ENCODE assay signal across 34 cellular contexts in the genomic region with DNA sequence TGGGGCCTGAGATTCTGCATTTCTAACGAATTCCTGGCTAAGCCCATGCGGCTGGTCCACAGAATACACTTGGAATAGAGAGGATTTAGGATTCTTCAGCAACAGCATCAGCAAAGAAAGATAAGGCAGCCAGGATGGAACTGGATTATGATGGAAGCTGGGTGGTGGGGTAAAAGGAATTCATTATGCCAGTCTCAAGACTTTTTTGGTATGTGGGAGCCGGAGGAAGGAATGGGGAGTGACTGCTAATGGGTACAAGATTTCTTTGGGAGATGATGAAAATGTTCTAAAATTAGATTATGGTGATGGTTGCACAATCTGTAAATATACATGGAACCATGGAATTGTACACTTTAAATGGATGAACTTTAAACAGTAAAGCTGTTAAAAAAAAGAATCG.
A peak's percentile ranks its signal among the peaks of the same experiment; 100 is the strongest.
DNase-seq lines count a peak whose midpoint lies in the region; ATAC-seq and TF ChIP-seq lines count a peak whose summit lies in the region.
"Had no signal": no experiment of that assay in that cellular context is flagged by ENCODE, and none has a peak within 500 bp of the region (broad histone marks: within the 10 kb centered on the region; RNA-seq: fewer than 3 reads in every experiment).

No MANE protein-coding gene starts in this region.

- no peaks in the 10 kb centered on the region for H3K9me3 ChIP-seq in adipocyte (ENCODE audit: control insufficient read depth, low read length)
- no peaks in the 10 kb centered on the region for H3K9me3 ChIP-seq in esophagus squamous epithelium
- H3K9me3 ChIP-seq: A549, BLaER1, colonic mucosa, neutrophil, prostate gland, transverse colon had no signal

- intact Hi-C loops in esophagus squamous epithelium (cut with DNase I), result no loop called here

- H3K36me3 Mint-ChIP-seq in activated T-helper 17 cell treated with anti-CD3 and anti-CD28 coated beads, Interleukin-2, amount 50 U/mL, for 72 hours (ENCODE audit: low read depth), result no peaks in the 10 kb centered on the region
- H3K36me3 Mint-ChIP-seq: activated naive CD4-positive, alpha-beta T cell treated with anti-CD3 and anti-CD28 coated beads, Interleukin-2, amount 10 ng/mL, durations not matched to agents 7 days and 5 days; mesothelial cell of epicardium; stimulated activated memory B cell treated with anti-CD40 and anti-IgM and Interleukin-4, amounts not matched to agents 10 μg/mL and 1 μg/mL and 100 μg/mL, for 72 hours had no signal

- no peak overlapping the region for H3K27ac Mint-ChIP-seq in activated T-helper 17 cell treated with anti-CD3 and anti-CD28 coated beads, Interleukin-2, amount 50 U/mL, for 72 hours
- H3K27ac Mint-ChIP-seq: activated CD4-positive, alpha-beta memory T cell treated with anti-CD3 and anti-CD28 coated beads, Interleukin-2, amount 10 ng/mL, durations not matched to agents 7 days and 5 days; activated naive CD4-positive, alpha-beta T cell treated with anti-CD3 and anti-CD28 coated beads, Interleukin-2, amount 10 ng/mL, durations not matched to agents 7 days and 5 days; mesothelial cell of epicardium; stimulated activated memory B cell treated with anti-CD40 and anti-IgM and Interleukin-4, amounts not matched to agents 10 μg/mL and 1 μg/mL and 100 μg/mL, for 72 hours; T-helper 2 cell treated with Interferon-gamma antibody and Interleukin-4, amounts not matched to agents 5 μg/mL and 100 μg/mL, for 36 hours had no signal

- H3K4me3 Mint-ChIP-seq in activated T-helper 17 cell treated with anti-CD3 and anti-CD28 coated beads, Interleukin-2, amount 50 U/mL, for 72 hours, result no peak overlapping the region
- H3K4me3 Mint-ChIP-seq: activated CD4-positive, alpha-beta memory T cell treated with anti-CD3 and anti-CD28 coated beads, Interleukin-2, amount 10 ng/mL, durations not matched to agents 7 days and 5 days; activated naive CD4-positive, alpha-beta T cell treated with anti-CD3 and anti-CD28 coated beads, Interleukin-2, amount 10 ng/mL, durations not matched to agents 7 days and 5 days; mesothelial cell of epicardium; naive thymus-derived CD4-positive, alpha-beta T cell; stimulated activated memory B cell treated with anti-CD40 and anti-IgM and Interleukin-4, amounts not matched to agents 10 μg/mL and 1 μg/mL and 100 μg/mL, for 72 hours; T-helper 2 cell treated with Interferon-gamma antibody and Interleukin-4, amounts not matched to agents 5 μg/mL and 100 μg/mL, for 36 hours had no signal

- POLR2A ChIA-PET in AG04449 (lab: Yijun Ruan, JAX), result no interaction called here

- H3K4me1 ChIP-seq in adipocyte (ENCODE audit: control insufficient read depth, insufficient read depth, low read length) (peaks cover 14% of the 10 kb centered on the region), esophagus squamous epithelium (peaks cover 0 to 3% (median 0%) of the 10 kb centered on the region in 3 donors)
- H3K4me1 ChIP-seq: colonic mucosa, prostate gland, transverse colon had no signal

- H3K27me3 ChIP-seq in adipocyte (replicated peaks; ENCODE audit: control insufficient read depth, insufficient read depth, low read length) (peaks cover 4% of the 10 kb centered on the region), esophagus squamous epithelium (no peaks in the 10 kb centered on the region)
- H3K27me3 ChIP-seq: BLaER1, colonic mucosa, heart left ventricle, neutrophil, transverse colon had no signal

- no peaks in the 10 kb centered on the region for H3K36me3 ChIP-seq in adipocyte (ENCODE audit: control insufficient read depth, insufficient read depth, low read length, severe bottlenecking)
- H3K36me3 ChIP-seq in esophagus squamous epithelium, result no peaks in the 10 kb centered on the region
- H3K36me3 ChIP-seq: BLaER1, colonic mucosa, heart left ventricle, neutrophil, prostate gland, transverse colon had no signal

- ATAC-seq in activated T-helper 17 cell treated with anti-CD3 and anti-CD28 coated beads, Interleukin-2, amount 50 U/mL, for 72 hours (replicated peaks), result no peak
- ATAC-seq: A549; heart left ventricle; naive thymus-derived CD4-positive, alpha-beta T cell; stimulated activated memory B cell treated with anti-CD40 and anti-IgM and Interleukin-4, amounts not matched to agents 10 μg/mL and 1 μg/mL and 100 μg/mL, for 72 hours had no signal

- H3K4me1 Mint-ChIP-seq in activated T-helper 17 cell treated with anti-CD3 and anti-CD28 coated beads, Interleukin-2, amount 50 U/mL, for 72 hours, result peaks cover 8% of the 10 kb centered on the region

- H3K9ac ChIP-seq in adipocyte (ENCODE audit: low read length), result no peak overlapping the region
- H3K9ac ChIP-seq: BLaER1 had no signal

- CTCF ChIA-PET in AG04449 (lab: Yijun Ruan, JAX), result no interaction called here

- H3K4me3 ChIP-seq in AG04449 (ENCODE audit: low read depth, low read length) (no peak overlapping the region), adipocyte (ENCODE audit: low read length) (no peak overlapping the region), fibroblast of the aortic adventitia (ENCODE audit: low read depth, low read length) (no peak overlapping the region), esophagus squamous epithelium (no peak overlapping the region)
- H3K4me3 ChIP-seq: A549, BLaER1, colonic mucosa, heart left ventricle, prostate gland, transverse colon had no signal

- TF ChIP-seq CTCF in AG04449 (IDR thresholded peaks at IDR 0.05; ENCODE audit: insufficient read depth, low read length, missing control alignments), result no peak
- TF ChIP-seq CTCF in fibroblast of the aortic adventitia (IDR thresholded peaks at IDR 0.05; ENCODE audit: insufficient read depth, low read length), result no peak
- no peak for TF ChIP-seq CTCF in esophagus squamous epithelium (IDR thresholded peaks at IDR 0.05)

- H3K9me3 Mint-ChIP-seq in activated T-helper 17 cell treated with anti-CD3 and anti-CD28 coated beads, Interleukin-2, amount 50 U/mL, for 72 hours, result no peaks in the 10 kb centered on the region
- H3K9me3 Mint-ChIP-seq: activated CD4-positive, alpha-beta memory T cell treated with anti-CD3 and anti-CD28 coated beads, Interleukin-2, amount 10 ng/mL, durations not matched to agents 7 days and 5 days; activated naive CD4-positive, alpha-beta T cell treated with anti-CD3 and anti-CD28 coated beads, Interleukin-2, amount 10 ng/mL, durations not matched to agents 7 days and 5 days; mesothelial cell of epicardium; naive thymus-derived CD4-positive, alpha-beta T cell; stimulated activated memory B cell treated with anti-CD40 and anti-IgM and Interleukin-4, amounts not matched to agents 10 μg/mL and 1 μg/mL and 100 μg/mL, for 72 hours; T-helper 2 cell treated with Interferon-gamma antibody and Interleukin-4, amounts not matched to agents 5 μg/mL and 100 μg/mL, for 36 hours had no signal

- DNase-seq in AG04449 (ENCODE audit: low read depth, low spot score) (peak; percentile 55), EL (peak; percentile 16), adipocyte (ENCODE audit: low read depth) (peak; percentile 81), fibroblast of the aortic adventitia (ENCODE audit: low read depth) (peak; percentile 64), esophagus squamous epithelium (lab: John Stamatoyannopoulos, UW) (no peak), HuH-7.5 (ENCODE audit: low spot score) (no peak), retina (no peak)
- DNase-seq: activated CD4-positive, alpha-beta memory T cell treated with anti-CD3 and anti-CD28 coated beads, Interleukin-2, amount 10 ng/mL, durations not matched to agents 7 days and 5 days; activated CD4-positive, CD25-positive, alpha-beta regulatory T cell treated with anti-CD3 and anti-CD28 coated beads, Interleukin-2, amount 50 U/mL, for 72 hours; activated CD8-positive, alpha-beta memory T cell treated with anti-CD3 and anti-CD28 coated beads, Interleukin-2, amount 50 U/mL, for 4 hours; activated naive CD4-positive, alpha-beta T cell treated with anti-CD3 and anti-CD28 coated beads, Interleukin-2, amount 10 ng/mL, durations not matched to agents 7 days and 5 days; amniotic stem cell; colonic mucosa; effector CD8-positive, alpha-beta T cell; foreskin melanocyte; heart left ventricle; Karpas-422; kidney; MV-4-11; naive thymus-derived CD4-positive, alpha-beta T cell; NCI-H1436; NCI-H2081; NCI-H526; transverse colon had no signal

- TF ChIP-seq POLR2A in esophagus squamous epithelium (IDR thresholded peaks at IDR 0.05), result no peak

- H3K27ac ChIP-seq in esophagus squamous epithelium, result no peak overlapping the region
- H3K27ac ChIP-seq: A549, BLaER1, colonic mucosa, epithelial cell of prostate, heart left ventricle, HL-60, neutrophil, prostate gland, transverse colon had no signal

- H3K27me3 Mint-ChIP-seq in activated T-helper 17 cell treated with anti-CD3 and anti-CD28 coated beads, Interleukin-2, amount 50 U/mL, for 72 hours, result no peaks in the 10 kb centered on the region

- 78 to 88% methylated on average over 4 of the region's 4 CpGs for WGBS in esophagus squamous epithelium, 2 donors

Comparison
In these comparisons a context has a peak if more than half of its experiments do, and no peak if none do; other contexts are left out.
1. DNase-seq: peak in AG04449 (single experiment), EL (single experiment), adipocyte (single experiment) and fibroblast of the aortic adventitia (single experiment); none in esophagus squamous epithelium (single experiment), HuH-7.5 (single experiment) and retina (single experiment).